In the genomic region with DNA sequence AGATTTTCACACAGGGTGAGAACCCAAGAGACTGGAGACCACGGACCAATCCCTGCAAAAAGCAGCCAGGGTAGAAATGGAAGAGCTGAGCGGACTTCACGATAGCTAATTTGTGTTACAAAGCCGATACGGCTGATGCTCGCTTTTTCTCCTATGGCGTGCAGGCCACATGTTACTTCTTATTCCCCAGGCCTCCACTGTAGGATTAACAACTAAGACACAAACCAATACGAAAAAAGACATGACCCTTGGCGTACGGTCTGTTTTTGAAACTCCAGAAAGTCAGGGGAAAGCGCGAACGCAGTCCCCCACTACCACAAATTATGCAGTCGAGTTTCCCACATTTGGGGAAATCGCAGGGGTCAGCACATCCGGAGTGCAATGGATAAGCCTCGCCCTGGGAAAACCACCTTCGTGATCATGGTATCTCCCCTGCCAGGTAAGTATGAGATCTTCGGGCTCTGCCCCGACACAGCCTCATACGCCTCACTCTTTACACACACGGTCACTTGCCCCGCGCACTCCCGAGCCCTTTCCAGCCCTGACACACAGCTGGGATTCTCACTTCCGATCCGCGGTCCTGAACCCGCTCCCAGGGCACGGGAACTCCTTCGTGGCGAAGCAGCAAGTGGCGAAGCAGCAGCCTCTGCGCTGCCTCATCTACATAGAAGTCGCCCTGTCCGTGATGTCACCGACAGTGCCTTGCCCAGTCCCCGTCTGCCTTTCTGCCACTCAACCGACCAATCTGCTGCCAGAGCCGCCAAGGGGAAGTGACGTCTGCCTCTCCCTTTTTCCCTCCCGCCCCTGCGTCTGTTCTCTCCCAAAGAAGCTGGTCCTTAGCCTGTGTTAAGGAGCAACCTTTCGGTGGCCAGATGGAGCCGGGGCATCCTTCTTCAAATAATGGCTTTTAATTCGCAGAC, we compare ENCODE assay signal across 9 cellular contexts. TPM values are rescaled to one million over a fixed set of nuclear protein-coding genes. Genes with fewer than 3 reads are reported as not detected.
DNase-seq lines count a peak whose midpoint lies in the region; ATAC-seq and TF ChIP-seq lines count a peak whose summit lies in the region.
"Not testable (repeated sequence)": the region's sequence is repeated elsewhere in the genome, so short reads cannot be mapped to it uniquely, and the experiment has no call there.
"Had no signal": no experiment of that assay in that cellular context is flagged by ENCODE, and none has a peak within 500 bp of the region (broad histone marks: within the 10 kb centered on the region; RNA-seq: fewer than 3 reads in every experiment).

A gene (minus strand): TSS at position 447 of the 920 bp plus-strand sequence.

- ATAC-seq in GM19035 (IDR thresholded peaks at IDR 0.05; ENCODE audit: unreplicated experiment) (peak; percentile 100), GM21786 (IDR thresholded peaks at IDR 0.05; ENCODE audit: unreplicated experiment) (peak; percentile 87), HG03066 (IDR thresholded peaks at IDR 0.05; ENCODE audit: low read depth, unreplicated experiment) (peak; percentile 100)
- peak; percentile 99 for ATAC-seq in activated naive CD8-positive, alpha-beta T cell treated with anti-CD3 and anti-CD28 coated beads, Interleukin-2, amount 10 ng/mL, durations not matched to agents 7 days and 5 days (ENCODE audit: low read depth)

- not testable (repeated sequence) for H3K27me3 Mint-ChIP-seq in CD14-positive monocyte (ENCODE audit: low read depth in 3 of 3); activated naive CD8-positive, alpha-beta T cell treated with anti-CD3 and anti-CD28 coated beads, Interleukin-2, amount 10 ng/mL, durations not matched to agents 7 days and 5 days; neural crest cell (ENCODE audit: low read depth)

- H3K9me3 ChIP-seq in PC-9 (ENCODE audit: insufficient read depth, low read depth), result not testable (repeated sequence)

- H3K9me3 Mint-ChIP-seq in CD14-positive monocyte; activated naive CD8-positive, alpha-beta T cell treated with anti-CD3 and anti-CD28 coated beads, Interleukin-2, amount 10 ng/mL, durations not matched to agents 7 days and 5 days; neural crest cell: not testable (repeated sequence)

- not testable (repeated sequence) for H3F3A ChIP-seq in PC-9 (ENCODE audit: insufficient read depth, low read depth)

- DNase-seq in CD14-positive monocyte (ENCODE audit: low spot score); PC-9; activated naive CD8-positive, alpha-beta T cell treated with anti-CD3 and anti-CD28 coated beads, Interleukin-2, amount 10 ng/mL, durations not matched to agents 7 days and 5 days; cardiac septum (ENCODE audit: low spot score); neural crest cell (ENCODE audit: low read depth, low spot score): not testable (repeated sequence)

- intact Hi-C loops in CD14-positive monocyte (cut with micrococcal nuclease); PC-9 (cut with micrococcal nuclease; ENCODE audit: unreplicated experiment); cardiac septum (cut with DNase I): not testable (repeated sequence)

- not testable (repeated sequence) for H3K27ac ChIP-seq in PC-9

- H3K36me3 ChIP-seq in PC-9 (ENCODE audit: low read depth), result not testable (repeated sequence)

- not testable (repeated sequence) for H3K4me1 Mint-ChIP-seq in CD14-positive monocyte; activated naive CD8-positive, alpha-beta T cell treated with anti-CD3 and anti-CD28 coated beads, Interleukin-2, amount 10 ng/mL, durations not matched to agents 7 days and 5 days; neural crest cell

- H2AFZ ChIP-seq in PC-9, result not testable (repeated sequence)

- H4K20me1 ChIP-seq in PC-9 (ENCODE audit: insufficient read depth), result not testable (repeated sequence)

- POLR2A ChIA-PET in PC-9 (lab: Charles Lee; ENCODE audit: unreplicated experiment); activated naive CD8-positive, alpha-beta T cell treated with anti-CD3 and anti-CD28 coated beads, Interleukin-2, amount 10 ng/mL, durations not matched to agents 7 days and 5 days (lab: Charles Lee): not testable (repeated sequence)

- H3K4me2 ChIP-seq in PC-9, result not testable (repeated sequence)

- not testable (repeated sequence) for BruUV-seq in PC-9 (replicated peaks; lab: Mats Ljungman, UMichigan)

- not testable (repeated sequence) for H3K4me3 Mint-ChIP-seq in CD14-positive monocyte; activated naive CD8-positive, alpha-beta T cell treated with anti-CD3 and anti-CD28 coated beads, Interleukin-2, amount 10 ng/mL, durations not matched to agents 7 days and 5 days; neural crest cell

- not testable (repeated sequence) for H3K4me3 ChIP-seq in PC-9

- not testable (repeated sequence) for H3K36me3 Mint-ChIP-seq in CD14-positive monocyte; activated naive CD8-positive, alpha-beta T cell treated with anti-CD3 and anti-CD28 coated beads, Interleukin-2, amount 10 ng/mL, durations not matched to agents 7 days and 5 days; neural crest cell (ENCODE audit: low read depth)

- CTCF ChIA-PET in PC-9 (lab: Charles Lee), result not testable (repeated sequence)

- H3K79me2 ChIP-seq in PC-9 (ENCODE audit: low read depth), result not testable (repeated sequence)

- not testable (repeated sequence) for H3K9me2 ChIP-seq in PC-9 (ENCODE audit: insufficient read depth)

- H3K4me1 ChIP-seq in PC-9 (replicated peaks; ENCODE audit: insufficient read depth), result not testable (repeated sequence)

- not testable (repeated sequence) for TF ChIP-seq CTCF in CD14-positive monocyte (IDR thresholded peaks at IDR 0.05); PC-9 (conservative IDR thresholded peaks at IDR 0.05); neural crest cell (conservative IDR thresholded peaks at IDR 0.05)

- H3K27ac Mint-ChIP-seq in CD14-positive monocyte; activated naive CD8-positive, alpha-beta T cell treated with anti-CD3 and anti-CD28 coated beads, Interleukin-2, amount 10 ng/mL, durations not matched to agents 7 days and 5 days; neural crest cell (ENCODE audit: unreplicated experiment): not testable (repeated sequence)

- H3K27me3 ChIP-seq in PC-9 (ENCODE audit: insufficient read depth, low read depth), result not testable (repeated sequence)

RNA-seq across cellular contexts. Expression of the gene that starts here (rescaled TPM):
- polyA plus RNA-seq in CD14-positive monocyte, result not detected
- total RNA-seq in PC-9 (2021) (1,333 and 3,235 TPM in 2 replicates), cardiac septum (6,195 TPM), neural crest cell (2,478 and 3,042 TPM in 2 replicates)
- 1,000 to 10,000 TPM; 3,257 to 3,430 TPM for total RNA-seq in activated naive CD8-positive, alpha-beta T cell treated with anti-CD3 and anti-CD28 coated beads, Interleukin-2, amount 10 ng/mL, durations not matched to agents 7 days and 5 days
- polyA plus RNA-seq: thymus had no signal
